8 cellular contexts compared by ENCODE assay signal in genomic region chr12:51847830-51848727, GRCh38. TPM values are rescaled to one million over a fixed set of nuclear protein-coding genes. Genes with fewer than 3 reads are reported as not detected.
DNase-seq lines count a peak whose midpoint lies in the region; ATAC-seq and TF ChIP-seq lines count a peak whose summit lies in the region.
"Had no signal": no experiment of that assay in that cellular context is flagged by ENCODE, and none has a peak within 500 bp of the region (broad histone marks: within the 10 kb centered on the region; RNA-seq: fewer than 3 reads in every experiment).

Gene FIGNL2, minus strand, starts transcription at chr12:51848718. Its CDS starts 26,305 bp downstream, at chr12:51822413.

- TF ChIP-seq CTCF in brain (conservative IDR thresholded peaks at IDR 0.05) (no peak), liver (IDR thresholded peaks at IDR 0.05; ENCODE audit: low read depth, low read length, missing input control) (no peak)

- H3K4me3 Mint-ChIP-seq in brain = peak within 1 kb of the TSS; percentile 81 to 93 (median 84)

- in situ Hi-C loops in HAP-1 (cut with MboI; ENCODE audit: low sequenced_read_pairs) = no loop called here

- H3K36me3 Mint-ChIP-seq in brain = no peaks in the 10 kb centered on the region

- H3K27me3 Mint-ChIP-seq in brain = peaks cover 26% of the 10 kb centered on the region

- peak within 1 kb of the TSS; percentile 59 for H3K4me3 ChIP-seq in HAP-1
- H3K4me3 ChIP-seq in liver (ENCODE audit: low read depth in 1 of 3, low read length in 3 of 3) = peak within 1 kb of the TSS in 2 of 3 donors; percentile 45 to 84
- H3K4me3 ChIP-seq in subcutaneous abdominal adipose tissue (ENCODE audit: low read depth in 1 of 5, low read length in 5 of 5) = peak within 1 kb of the TSS; percentile 57 to 76 (median 68)

- H3K27ac ChIP-seq in liver (ENCODE audit: low read depth in 1 of 2, low read length in 2 of 2) = peak within 1 kb of the TSS in 1 of 2 donors; percentile 50
- peak within 1 kb of the TSS; percentile 54 for H3K27ac ChIP-seq in subcutaneous abdominal adipose tissue (ENCODE audit: low read depth, low read length)
- H3K27ac ChIP-seq: epithelial cell of prostate had no signal

- no peaks in the 10 kb centered on the region for H3K9me3 Mint-ChIP-seq in brain

- peaks cover 26% of the 10 kb centered on the region for H3K4me1 Mint-ChIP-seq in brain

- no peaks in the 10 kb centered on the region for H3K27me3 ChIP-seq in HAP-1 (ENCODE audit: low read depth)
- peaks cover 0 to 7% (median 0%) of the 10 kb centered on the region in 4 donors for H3K27me3 ChIP-seq in liver (ENCODE audit: control insufficient read depth in 4 of 4, insufficient read depth in 4 of 4, low read length in 3 of 4)
- peaks cover 7 to 27% (median 18%) of the 10 kb centered on the region in 5 donors for H3K27me3 ChIP-seq in subcutaneous abdominal adipose tissue (ENCODE audit: control insufficient read depth in 5 of 5, insufficient read depth in 4 of 5, low read length in 5 of 5)

- H3K9ac ChIP-seq in liver (ENCODE audit: low read depth in 1 of 2, low read length in 2 of 2) = peak within 1 kb of the TSS in 1 of 2 donors; percentile 48
- peak within 1 kb of the TSS in 3 of 5 donors; percentile 40 to 66 (median 41) for H3K9ac ChIP-seq in subcutaneous abdominal adipose tissue (ENCODE audit: low read length in 5 of 5)

- no peak for TF ChIP-seq RAD21 in liver (IDR thresholded peaks at IDR 0.05)

- peak; percentile 17 to 76 for DNase-seq in HAP-1 (ENCODE audit: low spot score in 2 of 2)
- no peak for DNase-seq in NCI-H1092 treated with DMSO at 0.1 percent for 48 hours (lab: John Stamatoyannopoulos, UW)
- DNase-seq in Kasumi-1 (lab: John Stamatoyannopoulos, UW) = no peak

- H3K9me3 ChIP-seq in HAP-1 (no peaks in the 10 kb centered on the region), liver (ENCODE audit: control insufficient read depth in 4 of 4, low read length in 3 of 4) (no peaks in the 10 kb centered on the region), subcutaneous abdominal adipose tissue (ENCODE audit: control insufficient read depth in 5 of 5, low read length in 5 of 5) (no peaks in the 10 kb centered on the region)

- H3K27ac Mint-ChIP-seq in brain = peak within 1 kb of the TSS in 4 of 5 experiments; percentile 41 to 93 (median 69)

- ATAC-seq in HG03175 (IDR thresholded peaks at IDR 0.05; ENCODE audit: unreplicated experiment) = no peak

- 2% methylated on average over 84 of the region's 84 CpGs for WGBS in liver

- no peaks in the 10 kb centered on the region for H3K36me3 ChIP-seq in HAP-1 (replicated peaks)
- H3K36me3 ChIP-seq in liver (ENCODE audit: control insufficient read depth in 4 of 4, insufficient read depth in 3 of 4, low read depth in 1 of 4, low read length in 3 of 4) = no peaks in the 10 kb centered on the region
- H3K36me3 ChIP-seq in subcutaneous abdominal adipose tissue (ENCODE audit: control insufficient read depth in 5 of 5, insufficient read depth in 5 of 5, low read length in 5 of 5) = no peaks in the 10 kb centered on the region

- H3K4me1 ChIP-seq in HAP-1 (peaks cover 6% of the 10 kb centered on the region), liver (ENCODE audit: control insufficient read depth in 4 of 4, insufficient read depth in 4 of 4, low read length in 3 of 4) (peaks cover 4 to 17% (median 13%) of the 10 kb centered on the region in 4 donors), subcutaneous abdominal adipose tissue (ENCODE audit: control insufficient read depth in 5 of 5, insufficient read depth in 5 of 5, low read length in 5 of 5) (peaks cover 3 to 61% (median 52%) of the 10 kb centered on the region in 5 donors)

TF ChIP-seq in liver, 16 proteins besides CTCF, POLR2A, EP300 and RAD21:
- TF ChIP-seq ATF3 (IDR thresholded peaks at IDR 0.05) = no peak
- TF ChIP-seq HNF4G (IDR thresholded peaks at IDR 0.05) = no peak
- TF ChIP-seq ZBTB33 (IDR thresholded peaks at IDR 0.05) = no peak
- no peak for TF ChIP-seq SP1 (IDR thresholded peaks at IDR 0.05)
- TF ChIP-seq FOXA1 (IDR thresholded peaks at IDR 0.05) = no peak
- no peak for TF ChIP-seq GABPA (IDR thresholded peaks at IDR 0.05 in 1 of 2, conservative IDR thresholded peaks at IDR 0.05 in 1 of 2)
- no peak for TF ChIP-seq HNF4A (conservative IDR thresholded peaks at IDR 0.05)
- TF ChIP-seq TAF1 (conservative IDR thresholded peaks at IDR 0.05) = no peak
- no peak for TF ChIP-seq MAX (IDR thresholded peaks at IDR 0.05)
- TF ChIP-seq JUND (IDR thresholded peaks at IDR 0.05) = no peak
- no peak for TF ChIP-seq NR2F2 (IDR thresholded peaks at IDR 0.05)
- TF ChIP-seq REST (IDR thresholded peaks at IDR 0.05) = no peak
- no peak for TF ChIP-seq FOXA2 (IDR thresholded peaks at IDR 0.05)
- no peak for TF ChIP-seq YY1 (IDR thresholded peaks at IDR 0.05)
- TF ChIP-seq RXRA (IDR thresholded peaks at IDR 0.05) = no peak
- no peak for TF ChIP-seq EGR1 (IDR thresholded peaks at IDR 0.05; ENCODE audit: low read depth in 2 of 2)

RNA-seq across cellular contexts. Expression of gene FIGNL2, which starts in this region (rescaled TPM):
- polyA plus RNA-seq in brain (ENCODE audit: insufficient read depth, low read depth, low replicate concordance) = 0.46 TPM
- under 1 TPM; 0.33 to 0.70 TPM for total RNA-seq in liver
- under 1 TPM; 0.06 to 0.33 TPM for polyA plus RNA-seq in liver

Comparison
In these comparisons a context has a peak if more than half of its experiments do, and no peak if none do; other contexts are left out.
1. DNase-seq: peak in HAP-1 (2 of 2); none in NCI-H1092 treated with DMSO at 0.1 percent for 48 hours (single experiment) and Kasumi-1 (0 of 2).
2. Peak in every context shown above with its lines, with median percentiles within 50 percentile points of each other: H3K4me3 ChIP-seq.